13 cellular contexts compared by ENCODE assay signal in the genomic region with DNA sequence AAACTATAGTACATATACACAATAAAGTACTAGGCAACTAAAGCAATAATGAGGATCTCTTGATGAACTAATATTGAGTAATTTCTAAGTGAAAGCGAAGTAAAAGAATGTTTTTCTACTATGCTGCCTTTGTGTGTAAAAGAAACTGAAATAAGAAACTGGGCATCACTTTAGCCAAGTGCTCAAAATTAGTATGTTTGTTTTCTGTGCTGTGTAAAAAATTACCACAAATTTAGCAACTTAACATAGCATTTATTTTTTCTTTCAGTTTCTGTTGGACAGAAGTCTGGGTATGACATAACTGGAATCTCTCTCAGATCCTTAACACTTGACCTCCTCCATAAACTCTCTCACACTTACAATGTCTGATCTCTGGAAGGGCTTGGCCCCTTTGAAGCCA.
DNase-seq lines count a peak whose midpoint lies in the region; ATAC-seq and TF ChIP-seq lines count a peak whose summit lies in the region.
"Had no signal": no experiment of that assay in that cellular context is flagged by ENCODE, and none has a peak within 500 bp of the region (broad histone marks: within the 10 kb centered on the region; RNA-seq: fewer than 3 reads in every experiment).

No MANE protein-coding gene starts in this region.

- no peak for TF ChIP-seq CTCF in HFFc6 (IDR thresholded peaks at IDR 0.05)

- H3K9me3 Mint-ChIP-seq in HFFc6, result no peaks in the 10 kb centered on the region

- no peak overlapping the region for H3K27ac Mint-ChIP-seq in HFFc6

- no peak for TF ChIP-seq POLR2A in GM18505 (IDR thresholded peaks at IDR 0.05; ENCODE audit: borderline replicate concordance, extremely low read depth, insufficient read depth, insufficient read length)

- no peak overlapping the region for H3K4me3 Mint-ChIP-seq in HFFc6

- no peaks in the 10 kb centered on the region for H3K27me3 Mint-ChIP-seq in HFFc6 (ENCODE audit: insufficient read depth)

- H3K36me3 Mint-ChIP-seq in HFFc6 (ENCODE audit: low read depth), result no peaks in the 10 kb centered on the region

- no peak for DNase-seq in kidney tubule cell (ENCODE audit: low spot score)
- no peak for DNase-seq in HFFc6
- DNase-seq in cerebellum (ENCODE audit: low spot score), result no peak
- DNase-seq in activated T-cell treated with anti-CD3 and anti-CD28 coated beads, Interleukin-2, amount 50 U/mL, for 48 hours, result no peak
- DNase-seq: activated CD4-positive, alpha-beta T cell treated with anti-CD3 and anti-CD28 coated beads, Interleukin-2, amount 50 U/mL, for 4 hours; activated naive CD4-positive, alpha-beta T cell treated with Interleukin-2 at 50 U/mL for 16 hours; hippocampal formation; stimulated activated CD4-positive, alpha-beta T cell treated with anti-CD3 and anti-CD28 coated beads, Interleukin-15, amount 100 ng/mL, for 24 hours; stimulated activated CD8-positive, alpha-beta memory T cell treated with anti-CD3 and anti-CD28 coated beads, Interleukin-4, amount 100 ng/mL, for 48 hours had no signal

- peaks cover 17% of the 10 kb centered on the region for H3K4me1 Mint-ChIP-seq in HFFc6 (ENCODE audit: low read depth)

- peak; percentile 65 for ATAC-seq in GM18505 (IDR thresholded peaks at IDR 0.05; ENCODE audit: unreplicated experiment)
- ATAC-seq in GM19455 (IDR thresholded peaks at IDR 0.05; ENCODE audit: unreplicated experiment), result peak; percentile 72
- ATAC-seq in HG02798 (IDR thresholded peaks at IDR 0.05; ENCODE audit: poor library complexity, unreplicated experiment), result peak; percentile 66
- ATAC-seq in HG03439 (IDR thresholded peaks at IDR 0.05; ENCODE audit: unreplicated experiment), result peak; percentile 83
